ENCODE assay signal across 8 cellular contexts in the genomic region with DNA sequence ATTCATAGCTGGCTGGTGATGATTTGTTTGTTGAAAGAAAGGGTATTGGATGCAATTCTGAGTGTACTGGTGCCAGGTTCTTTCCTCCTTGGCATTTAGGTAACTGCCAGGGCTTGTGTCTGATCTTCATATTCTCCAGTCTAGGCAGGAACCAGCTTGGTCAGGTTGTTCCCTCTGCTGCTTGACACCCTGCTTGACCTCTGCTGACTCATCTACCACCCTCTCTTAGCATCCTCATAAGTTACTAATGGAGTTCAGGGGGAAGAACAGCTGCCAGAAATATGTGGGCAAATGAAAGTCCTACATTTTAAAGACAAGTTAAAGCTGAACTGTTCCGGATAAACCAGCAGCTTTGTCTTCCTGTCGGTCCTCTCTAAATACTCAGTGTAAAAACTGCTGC.
DNase-seq lines count a peak whose midpoint lies in the region; ATAC-seq and TF ChIP-seq lines count a peak whose summit lies in the region.

No MANE protein-coding gene starts in this region.

- no peaks in the 10 kb centered on the region for H3K27me3 ChIP-seq in tibial artery

- no peak for TF ChIP-seq CTCF in tibial artery (IDR thresholded peaks at IDR 0.05)

- DNase-seq in DMS53 treated with DMSO at 0.1 percent for 48 hours (lab: John Stamatoyannopoulos, UW; ENCODE audit: unreplicated experiment) (peak; percentile 34), RPMI7951 (ENCODE audit: low read depth) (peak; percentile 94), iris pigment epithelial cell (ENCODE audit: low read depth) (peak; percentile 90), tibial artery (no peak), inferior parietal cortex (ENCODE audit: extremely low spot score) (no peak), erythroblast (lab: John Stamatoyannopoulos, UW) (no peak), nucleus accumbens (lab: John Stamatoyannopoulos, UW) (no peak)

- intact Hi-C loops in tibial artery (cut with DNase I; ENCODE audit: low total_unique reads) = no loop called here

- peak; percentile 78 for ATAC-seq in HG02840 (IDR thresholded peaks at IDR 0.05; ENCODE audit: low FRiP score, unreplicated experiment)

- H3K4me3 ChIP-seq in tibial artery = no peak overlapping the region

- H3K9me3 ChIP-seq in tibial artery = no peaks in the 10 kb centered on the region

- TF ChIP-seq POLR2A in erythroblast (IDR thresholded peaks at IDR 0.05; ENCODE audit: low read length) = no peak

- no peaks in the 10 kb centered on the region for H3K36me3 ChIP-seq in tibial artery

- no peak overlapping the region for H3K27ac ChIP-seq in tibial artery

- peaks cover 0 to 10% (median 5%) of the 10 kb centered on the region in 4 donors for H3K4me1 ChIP-seq in tibial artery

Comparison
In these comparisons a context has a peak if more than half of its experiments do, and no peak if none do; other contexts are left out.
1. DNase-seq: peak in DMS53 treated with DMSO at 0.1 percent for 48 hours (single experiment), RPMI7951 (single experiment) and iris pigment epithelial cell (single experiment); none in tibial artery (0 of 2), inferior parietal cortex (single experiment), erythroblast (0 of 2) and nucleus accumbens (0 of 56).